ENCODE assay signal across 21 cellular contexts in genomic region chr22:25409240-25409639, GRCh38.
"Had no signal": no experiment of that assay in that cellular context is flagged by ENCODE, and none has a peak within 500 bp of the region (broad histone marks: within the 10 kb centered on the region; RNA-seq: fewer than 3 reads in every experiment).

No MANE protein-coding gene starts in this region.

- H3K27ac ChIP-seq: cardiac muscle cell, esophagus squamous epithelium, hepatocyte, SK-N-MC, spleen, thoracic aorta, upper lobe of right lung had no signal

- H3K4me3 ChIP-seq: cardiac muscle cell, esophagus squamous epithelium, hepatocyte, SK-N-MC, spleen, thoracic aorta, upper lobe of right lung had no signal

- ATAC-seq: activated T-cell treated with anti-CD3 and anti-CD28 coated beads, Interleukin-2, amount 50 U/mL, for 72 hours; effector memory CD8-positive, alpha-beta T cell; left colon; stimulated activated memory B cell treated with anti-CD40 and anti-IgM and Interleukin-4, amounts not matched to agents 10 μg/mL and 1 μg/mL and 100 μg/mL, for 72 hours; upper lobe of right lung had no signal

- H3K36me3 Mint-ChIP-seq: activated naive CD8-positive, alpha-beta T cell; stimulated activated memory B cell treated with anti-CD40 and anti-IgM and Interleukin-4, amounts not matched to agents 10 μg/mL and 1 μg/mL and 100 μg/mL, for 72 hours had no signal

- H3K4me3 Mint-ChIP-seq: activated naive CD8-positive, alpha-beta T cell; activated T-cell treated with anti-CD3 and anti-CD28 coated beads, Interleukin-2, amount 50 U/mL, for 72 hours; effector memory CD8-positive, alpha-beta T cell; nephron progenitor cell; stimulated activated memory B cell treated with anti-CD40 and anti-IgM and Interleukin-4, amounts not matched to agents 10 μg/mL and 1 μg/mL and 100 μg/mL, for 72 hours had no signal

- H3K27me3 Mint-ChIP-seq: stimulated activated memory B cell treated with anti-CD40 and anti-IgM and Interleukin-4, amounts not matched to agents 10 μg/mL and 1 μg/mL and 100 μg/mL, for 72 hours had no signal

- H3K36me3 ChIP-seq: cardiac muscle cell, esophagus squamous epithelium, spleen, thoracic aorta, upper lobe of right lung had no signal

- H2AFZ ChIP-seq: hepatocyte had no signal

- H3K4me2 ChIP-seq: hepatocyte had no signal

- DNase-seq: activated CD4-positive, alpha-beta T cell treated with anti-CD3 and anti-CD28 coated beads for 1 hour; activated CD8-positive, alpha-beta memory T cell treated with anti-CD3 and anti-CD28 coated beads for 24 hours; activated gamma-delta T cell; activated T-cell treated with anti-CD3 and anti-CD28 coated beads, Interleukin-2, amount 50 U/mL, for 72 hours; amygdala; dermis blood vessel endothelial cell; effector memory CD8-positive, alpha-beta T cell; esophagus squamous epithelium; left colon; midbrain; nephron progenitor cell; spleen; stimulated activated CD4-positive, alpha-beta T cell treated with anti-CD3 and anti-CD28 coated beads, Interleukin-4, amount 100 ng/mL, for 4 hours; T-helper 9 cell; upper lobe of right lung had no signal

- H3K27ac Mint-ChIP-seq: activated naive CD8-positive, alpha-beta T cell; activated T-cell treated with anti-CD3 and anti-CD28 coated beads, Interleukin-2, amount 50 U/mL, for 72 hours; effector memory CD8-positive, alpha-beta T cell; nephron progenitor cell; stimulated activated memory B cell treated with anti-CD40 and anti-IgM and Interleukin-4, amounts not matched to agents 10 μg/mL and 1 μg/mL and 100 μg/mL, for 72 hours had no signal

- H3K9me3 Mint-ChIP-seq: effector memory CD8-positive, alpha-beta T cell had no signal

- H3K27me3 ChIP-seq: cardiac muscle cell, hepatocyte, upper lobe of right lung had no signal

- H3K9me3 ChIP-seq: upper lobe of right lung had no signal
